Comparison of ENCODE assay signal across 8 cellular contexts in the genomic region with DNA sequence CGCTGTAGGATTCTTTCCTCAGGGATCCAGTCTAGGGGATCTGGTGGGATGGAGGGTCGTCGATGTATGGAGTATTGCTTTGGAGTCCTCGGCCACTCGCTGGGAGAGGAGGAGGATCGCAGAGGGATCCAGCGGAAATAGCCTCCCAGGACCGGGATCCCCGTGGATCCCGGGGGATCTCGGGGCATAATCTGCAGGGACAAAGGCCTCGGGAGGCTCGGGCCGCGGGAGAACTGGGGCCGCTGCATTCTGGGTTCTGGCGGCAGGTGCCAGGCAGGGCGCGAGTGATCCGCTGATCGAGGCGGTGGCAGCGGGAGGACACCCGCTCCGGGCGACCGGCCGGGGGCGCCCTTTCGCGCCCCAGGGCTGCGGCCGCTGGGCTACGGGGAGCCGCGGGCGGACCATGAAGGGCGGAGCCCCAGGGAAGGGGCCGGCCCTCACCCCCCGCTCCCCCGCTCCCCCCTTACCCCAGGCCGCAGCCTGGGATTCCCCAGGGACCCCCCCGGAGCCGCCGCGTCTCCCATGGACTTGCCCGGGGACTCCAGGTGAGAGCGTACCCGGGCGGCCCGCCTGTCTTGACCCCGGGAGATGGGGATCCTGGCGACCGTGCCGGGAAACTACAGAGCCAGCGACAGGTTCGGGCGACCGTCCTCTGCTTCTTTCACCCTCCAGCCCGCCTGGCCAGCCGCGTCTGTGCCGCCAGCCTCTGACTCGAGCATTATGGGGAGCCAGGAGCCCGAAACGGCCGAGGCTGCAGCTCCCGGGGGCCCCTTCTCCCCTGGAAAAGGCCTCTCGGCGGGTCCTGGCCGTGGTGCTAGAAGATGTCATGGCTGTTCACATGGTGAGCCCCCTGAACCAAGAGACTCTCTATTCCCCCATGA. TPM values are rescaled to one million over a fixed set of nuclear protein-coding genes. Genes with fewer than 3 reads are reported as not detected.
DNase-seq lines count a peak whose midpoint lies in the region; ATAC-seq and TF ChIP-seq lines count a peak whose summit lies in the region.

No MANE protein-coding gene starts in this region.

- peak overlapping the region; percentile 96 for H3K27ac Mint-ChIP-seq in neural progenitor cell

- peak overlapping the region; percentile 51 for H3K9ac ChIP-seq in neural progenitor cell

- H3K4me3 ChIP-seq in fibroblast of villous mesenchyme (ENCODE audit: low read depth, low read length) (peak overlapping the region; percentile 89), neural progenitor cell (peak overlapping the region; percentile 72), suprapubic skin (peak overlapping the region; percentile 76)

- H3K4me1 Mint-ChIP-seq in neural progenitor cell: peaks cover 23% of the 10 kb centered on the region

- H3K27ac ChIP-seq in neural progenitor cell: peak overlapping the region; percentile 71
- peak overlapping the region; percentile 89 for H3K27ac ChIP-seq in suprapubic skin

- no peak for TF ChIP-seq EP300 in suprapubic skin (IDR thresholded peaks at IDR 0.05)

- H3K4me2 ChIP-seq in neural progenitor cell: peak overlapping the region; percentile 80

- H4K20me1 ChIP-seq in neural progenitor cell (ENCODE audit: low read depth): no peaks in the 10 kb centered on the region

- no peaks in the 10 kb centered on the region for H3K36me3 ChIP-seq in neural progenitor cell
- peaks cover 38% of the 10 kb centered on the region for H3K36me3 ChIP-seq in suprapubic skin

- H2AFZ ChIP-seq in neural progenitor cell (replicated peaks): peak overlapping the region; percentile 71

- peak; percentile 46 for ATAC-seq in GM19452 (IDR thresholded peaks at IDR 0.05; ENCODE audit: unreplicated experiment)

- H3K79me2 ChIP-seq in neural progenitor cell (ENCODE audit: low read depth): peaks cover 10% of the 10 kb centered on the region

- H3K36me3 Mint-ChIP-seq in neural progenitor cell: peaks cover 10% of the 10 kb centered on the region

- peak; percentile 88 for DNase-seq in COLO668 (lab: John Stamatoyannopoulos, UW; ENCODE audit: unreplicated experiment)
- peak; percentile 65 for DNase-seq in HT1080 (ENCODE audit: low read depth)
- peak; percentile 91 for DNase-seq in RPMI8226
- peak; percentile 93 for DNase-seq in activated effector memory CD4-positive, alpha-beta T cell treated with anti-CD3 and anti-CD28 coated beads, Interleukin-2, amount 50 U/mL, for 16 hours
- DNase-seq in fibroblast of villous mesenchyme (ENCODE audit: low read depth): peak; percentile 53
- peak; percentile 84 for DNase-seq in neural progenitor cell (ENCODE audit: low spot score)
- peak; percentile 85 to 87 for DNase-seq in suprapubic skin (ENCODE audit: low spot score in 2 of 2)

- WGBS in suprapubic skin: under 1% methylated on average over 32 of the region's 71 CpGs

- peaks cover 4% of the 10 kb centered on the region for H3K4me1 ChIP-seq in neural progenitor cell
- peaks cover 19% of the 10 kb centered on the region for H3K4me1 ChIP-seq in suprapubic skin

- TF ChIP-seq CTCF in fibroblast of villous mesenchyme (IDR thresholded peaks at IDR 0.05; ENCODE audit: insufficient read depth, low read depth, low read length) (peak; percentile 41), neural progenitor cell (IDR thresholded peaks at IDR 0.05) (peak; percentile 68), suprapubic skin (IDR thresholded peaks at IDR 0.05) (peak in 1 of 2 donors; percentile 60)

- peaks cover 23% of the 10 kb centered on the region for H3F3A ChIP-seq in neural progenitor cell (ENCODE audit: low read depth)

- H3K27me3 Mint-ChIP-seq in neural progenitor cell (ENCODE audit: insufficient read depth, low read depth): peaks cover 9% of the 10 kb centered on the region

- TF ChIP-seq POLR2A in suprapubic skin (IDR thresholded peaks at IDR 0.05): no peak

- H3K9me3 ChIP-seq in neural progenitor cell (ENCODE audit: low read depth) (no peaks in the 10 kb centered on the region), suprapubic skin (no peaks in the 10 kb centered on the region)

- H3K27me3 ChIP-seq in neural progenitor cell (peaks cover 15% of the 10 kb centered on the region), suprapubic skin (no peaks in the 10 kb centered on the region)

- H3K9me3 Mint-ChIP-seq in neural progenitor cell: no peaks in the 10 kb centered on the region

- H3K4me3 Mint-ChIP-seq in neural progenitor cell: peak overlapping the region; percentile 97

RNA-seq across cellular contexts. Expression of gene PRR14, which starts 0.6 kb away (rescaled TPM):
- total RNA-seq in HT1080 (2014; rRNA removed; shearing (Covaris generic)): 11.0 and 26.6 TPM in 2 replicates
- 33.8 and 36.4 TPM in 2 replicates for polyA plus RNA-seq in HT1080 (2015; cell fraction: cytosol; rRNA removed)
- polyA plus RNA-seq in HT1080 (2015; cell fraction: nucleus; rRNA removed): 65.8 and 75.9 TPM in 2 replicates
- total RNA-seq in fibroblast of villous mesenchyme: 5.2 and 5.6 TPM in 2 replicates
- total RNA-seq in neural progenitor cell (ENCODE audit: low replicate concordance): 3.5 and 14.6 TPM in 2 replicates
- total RNA-seq in suprapubic skin: 10 to 100 TPM; 56.7 to 68.8 (median 62.1) TPM

RNA-seq across cellular contexts. Expression of gene FBRS, which starts 6.9 kb away (rescaled TPM):
- total RNA-seq in HT1080 (2014; rRNA removed; shearing (Covaris generic)): 20.0 and 23.1 TPM in 2 replicates
- polyA plus RNA-seq in HT1080 (2015; cell fraction: cytosol; rRNA removed): 33.2 and 34.2 TPM in 2 replicates
- polyA plus RNA-seq in HT1080 (2015; cell fraction: nucleus; rRNA removed): 68.5 and 77.9 TPM in 2 replicates
- total RNA-seq in fibroblast of villous mesenchyme (30.2 and 30.3 TPM in 2 replicates), neural progenitor cell (ENCODE audit: low replicate concordance) (3.6 and 20.5 TPM in 2 replicates), suprapubic skin (10 to 100 TPM; 64.5 to 81.3 (median 73.1) TPM)

RNA-seq across cellular contexts. Expression of gene ZNF689, which starts 41.2 kb away (rescaled TPM):
- 9.5 and 10.6 TPM in 2 replicates for total RNA-seq in HT1080 (2014; rRNA removed; shearing (Covaris generic))
- polyA plus RNA-seq in HT1080 (2015; cell fraction: cytosol; rRNA removed): 7.1 and 7.3 TPM in 2 replicates
- 6.8 and 7.9 TPM in 2 replicates for polyA plus RNA-seq in HT1080 (2015; cell fraction: nucleus; rRNA removed)
- total RNA-seq in fibroblast of villous mesenchyme (6.9 and 7.4 TPM in 2 replicates), neural progenitor cell (ENCODE audit: low replicate concordance) (9.2 and 15.3 TPM in 2 replicates), suprapubic skin (10 to 100 TPM in 1 of 4 donors, 1 to 10 TPM in 3; 5.3 to 11.2 (median 6.0) TPM)

RNA-seq across cellular contexts. Expression of gene SRCAP, which starts 47.6 kb away (rescaled TPM):
- total RNA-seq in HT1080 (2014; rRNA removed; shearing (Covaris generic)): 17.3 and 22.9 TPM in 2 replicates
- 12.7 and 13.1 TPM in 2 replicates for polyA plus RNA-seq in HT1080 (2015; cell fraction: cytosol; rRNA removed)
- 30.3 and 35.2 TPM in 2 replicates for polyA plus RNA-seq in HT1080 (2015; cell fraction: nucleus; rRNA removed)
- total RNA-seq in fibroblast of villous mesenchyme (15.1 and 16.8 TPM in 2 replicates), neural progenitor cell (ENCODE audit: low replicate concordance) (4.6 and 8.8 TPM in 2 replicates), suprapubic skin (10 to 100 TPM; 42.9 to 50.0 (median 44.6) TPM)

Comparison
In these comparisons a context has a peak if more than half of its experiments do, and no peak if none do; other contexts are left out.
1. Peak in every context shown above with its lines: DNase-seq, ATAC-seq, H3K4me3 ChIP-seq and H3K27ac ChIP-seq.